ENCODE assay signal across 8 cellular contexts in genomic region chr1:23559985-23560755, GRCh38. TPM values are rescaled to one million over a fixed set of nuclear protein-coding genes. Genes with fewer than 3 reads are reported as not detected.
DNase-seq lines count a peak whose midpoint lies in the region; ATAC-seq and TF ChIP-seq lines count a peak whose summit lies in the region.

No MANE protein-coding gene starts in this region.

- H3K36me3 Mint-ChIP-seq in CD4-positive, CD25-positive, alpha-beta regulatory T cell = peaks cover 12% of the 10 kb centered on the region

- TF ChIP-seq CTCF in cardiac fibroblast (IDR thresholded peaks at IDR 0.05; ENCODE audit: low read depth, low read length) = no peak

- H3K27ac Mint-ChIP-seq in CD4-positive, CD25-positive, alpha-beta regulatory T cell = peak overlapping the region; percentile 87 to 96 (median 90)

- H3K4me3 ChIP-seq in CD4-positive, CD25-positive, alpha-beta regulatory T cell (ENCODE audit: low read depth, low read length) = peak overlapping the region; percentile 97
- H3K4me3 ChIP-seq in cardiac fibroblast (replicated peaks in 1 of 2; ENCODE audit: low read depth in 2 of 2, low read length in 2 of 2) = peak overlapping the region; percentile 32 to 43

- H3K4me1 ChIP-seq in CD4-positive, CD25-positive, alpha-beta regulatory T cell (ENCODE audit: control insufficient read depth, insufficient read depth, low read length, poor library complexity, severe bottlenecking) = peaks cover 57% of the 10 kb centered on the region

- H3K9me3 Mint-ChIP-seq in CD4-positive, CD25-positive, alpha-beta regulatory T cell = no peaks in the 10 kb centered on the region

- H3K4me1 Mint-ChIP-seq in CD4-positive, CD25-positive, alpha-beta regulatory T cell = peaks cover 12 to 66% (median 36%) of the 10 kb centered on the region in 4 donors

- no peaks in the 10 kb centered on the region for H3K9me3 ChIP-seq in CD4-positive, CD25-positive, alpha-beta regulatory T cell (ENCODE audit: control insufficient read depth in 2 of 2, low read length in 2 of 2)
- H3K9me3 ChIP-seq in KOPT-K1 (ENCODE audit: insufficient read depth, low read length, poor library complexity, severe bottlenecking) = no peaks in the 10 kb centered on the region

- DNase-seq in CD4-positive, CD25-positive, alpha-beta regulatory T cell = no peak
- DNase-seq in cardiac fibroblast (ENCODE audit: low read depth in 2 of 2) (peak; percentile 40 to 44), myocyte (ENCODE audit: low read depth) (peak; percentile 26), NCI-H226 (no peak)
- DNase-seq in central memory CD4-positive, alpha-beta T cell = no peak

- no peak for ATAC-seq in CD4-positive, CD25-positive, alpha-beta regulatory T cell (ENCODE audit: low read depth in 2 of 2)
- ATAC-seq in HG03135 (IDR thresholded peaks at IDR 0.05; ENCODE audit: unreplicated experiment) (no peak), GM18505 (IDR thresholded peaks at IDR 0.05; ENCODE audit: unreplicated experiment) (no peak)

- no peaks in the 10 kb centered on the region for H3K36me3 ChIP-seq in CD4-positive, CD25-positive, alpha-beta regulatory T cell (ENCODE audit: control insufficient read depth, insufficient read depth, low read length)
- H3K36me3 ChIP-seq in KOPT-K1 (ENCODE audit: insufficient read depth, low read length) = no peaks in the 10 kb centered on the region

- TF ChIP-seq POLR2A in GM18505 (IDR thresholded peaks at IDR 0.05; ENCODE audit: borderline replicate concordance, extremely low read depth, insufficient read depth, insufficient read length) = no peak

- peak overlapping the region; percentile 88 for H3K27ac ChIP-seq in CD4-positive, CD25-positive, alpha-beta regulatory T cell (ENCODE audit: insufficient read depth, low read length, poor library complexity, severe bottlenecking)
- peak overlapping the region; percentile 79 for H3K27ac ChIP-seq in KOPT-K1 (ENCODE audit: low read depth, low read length, poor library complexity, severe bottlenecking)

- peaks cover 16% of the 10 kb centered on the region for H3K27me3 Mint-ChIP-seq in CD4-positive, CD25-positive, alpha-beta regulatory T cell

- H3K4me3 Mint-ChIP-seq in CD4-positive, CD25-positive, alpha-beta regulatory T cell = peak overlapping the region; percentile 89 to 99 (median 97)

- H3K27me3 ChIP-seq in CD4-positive, CD25-positive, alpha-beta regulatory T cell (ENCODE audit: control insufficient read depth, insufficient read depth, low read length) = peaks cover 5% of the 10 kb centered on the region

RNA-seq across cellular contexts. Expression of gene ID3, which starts 0.9 kb away (rescaled TPM):
- total RNA-seq in CD4-positive, CD25-positive, alpha-beta regulatory T cell = 51.1 TPM
- 10 to 100 TPM; 35.9 to 56.9 (median 48.0) TPM for polyA plus RNA-seq in CD4-positive, CD25-positive, alpha-beta regulatory T cell
- total RNA-seq in myocyte = 13.5 and 21.1 TPM in 2 replicates
- polyA plus RNA-seq in myocyte (2012) = 43.6 TPM

RNA-seq across cellular contexts. Expression of gene E2F2, which starts 29.1 kb away (rescaled TPM):
- total RNA-seq in CD4-positive, CD25-positive, alpha-beta regulatory T cell = 13.8 TPM
- 1 to 10 TPM; 2.3 to 7.1 (median 3.7) TPM for polyA plus RNA-seq in CD4-positive, CD25-positive, alpha-beta regulatory T cell
- 0.13 and 0.16 TPM in 2 replicates for total RNA-seq in myocyte
- 0.03 TPM for polyA plus RNA-seq in myocyte (2012)

Comparison
In these comparisons a context has a peak if more than half of its experiments do, and no peak if none do; other contexts are left out.
1. DNase-seq: peak in cardiac fibroblast (2 of 2) and myocyte (single experiment); none in CD4-positive, CD25-positive, alpha-beta regulatory T cell (0 of 3), NCI-H226 (single experiment) and central memory CD4-positive, alpha-beta T cell (single experiment).
2. RNA of gene E2F2, which starts 29.1 kb away (total RNA-seq): 13.8 TPM in CD4-positive, CD25-positive, alpha-beta regulatory T cell (single experiment); 0.13 to 0.16 TPM in myocyte; every median in the first group is over 10 times any median in the second.